Comparison of ENCODE assay signal across 9 cellular contexts in genomic region chr4:26884486-26884988, GRCh38. TPM values are rescaled to one million over a fixed set of nuclear protein-coding genes. Genes with fewer than 3 reads are reported as not detected.
DNase-seq lines count a peak whose midpoint lies in the region; ATAC-seq and TF ChIP-seq lines count a peak whose summit lies in the region.
"Had no signal": no experiment of that assay in that cellular context is flagged by ENCODE, and none has a peak within 500 bp of the region (broad histone marks: within the 10 kb centered on the region; RNA-seq: fewer than 3 reads in every experiment).

No MANE protein-coding gene starts in this region.

- peak; percentile 73 for ATAC-seq in HG02763 (IDR thresholded peaks at IDR 0.05; ENCODE audit: unreplicated experiment)
- peak; percentile 74 to 75 for ATAC-seq in stimulated activated naive B cell treated with anti-CD40 and anti-IgM and Interleukin-4, amounts not matched to agents 10 μg/mL and 1 μg/mL and 100 μg/mL, for 72 hours (replicated peaks)

- H3K27ac ChIP-seq in Peyer's patch (peak overlapping the region; percentile 44 to 77 (median 60)), vagina (no peak overlapping the region)
- H3K27ac ChIP-seq: dorsolateral prefrontal cortex had no signal

- H3K27me3 ChIP-seq in Peyer's patch (no peaks in the 10 kb centered on the region), vagina (no peaks in the 10 kb centered on the region)
- H3K27me3 ChIP-seq: dorsolateral prefrontal cortex had no signal

- H3K9me3 Mint-ChIP-seq in activated CD4-positive, alpha-beta T cell treated with anti-CD3 and anti-CD28 coated beads, Interleukin-2, amount 10 ng/mL, durations not matched to agents 24 days and 14 days: peaks cover 3% of the 10 kb centered on the region
- no peaks in the 10 kb centered on the region for H3K9me3 Mint-ChIP-seq in stimulated activated naive B cell treated with anti-CD40 and anti-IgM and Interleukin-4, amounts not matched to agents 10 μg/mL and 1 μg/mL and 100 μg/mL, for 72 hours

- H3K36me3 Mint-ChIP-seq in activated CD4-positive, alpha-beta T cell treated with anti-CD3 and anti-CD28 coated beads, Interleukin-2, amount 10 ng/mL, durations not matched to agents 24 days and 14 days (ENCODE audit: low read depth): peaks cover 15% of the 10 kb centered on the region
- H3K36me3 Mint-ChIP-seq in stimulated activated naive B cell treated with anti-CD40 and anti-IgM and Interleukin-4, amounts not matched to agents 10 μg/mL and 1 μg/mL and 100 μg/mL, for 72 hours: no peaks in the 10 kb centered on the region

- no peaks in the 10 kb centered on the region for H3K9me3 ChIP-seq in Peyer's patch
- H3K9me3 ChIP-seq in vagina: no peaks in the 10 kb centered on the region

- TF ChIP-seq CTCF in Peyer's patch (IDR thresholded peaks at IDR 0.05) (no peak), vagina (IDR thresholded peaks at IDR 0.05) (no peak)

- H3K4me1 ChIP-seq in Peyer's patch (peaks cover 0 to 11% (median 3%) of the 10 kb centered on the region in 4 donors), vagina (peaks cover 24% of the 10 kb centered on the region)

- TF ChIP-seq POLR2A in Peyer's patch (IDR thresholded peaks at IDR 0.05): no peak
- TF ChIP-seq POLR2A in vagina (IDR thresholded peaks at IDR 0.05): no peak

- no peaks in the 10 kb centered on the region for H3K27me3 Mint-ChIP-seq in activated CD4-positive, alpha-beta T cell treated with anti-CD3 and anti-CD28 coated beads, Interleukin-2, amount 10 ng/mL, durations not matched to agents 24 days and 14 days
- no peaks in the 10 kb centered on the region for H3K27me3 Mint-ChIP-seq in stimulated activated naive B cell treated with anti-CD40 and anti-IgM and Interleukin-4, amounts not matched to agents 10 μg/mL and 1 μg/mL and 100 μg/mL, for 72 hours

- H3K27ac Mint-ChIP-seq in activated CD4-positive, alpha-beta T cell treated with anti-CD3 and anti-CD28 coated beads, Interleukin-2, amount 10 ng/mL, durations not matched to agents 24 days and 14 days: peak overlapping the region; percentile 87
- peak overlapping the region; percentile 95 for H3K27ac Mint-ChIP-seq in stimulated activated naive B cell treated with anti-CD40 and anti-IgM and Interleukin-4, amounts not matched to agents 10 μg/mL and 1 μg/mL and 100 μg/mL, for 72 hours

- H3K4me3 ChIP-seq in Peyer's patch: no peak overlapping the region
- no peak overlapping the region for H3K4me3 ChIP-seq in vagina
- H3K4me3 ChIP-seq: dorsolateral prefrontal cortex had no signal

- peak overlapping the region; percentile 81 for H3K4me3 Mint-ChIP-seq in activated CD4-positive, alpha-beta T cell treated with anti-CD3 and anti-CD28 coated beads, Interleukin-2, amount 10 ng/mL, durations not matched to agents 24 days and 14 days
- H3K4me3 Mint-ChIP-seq in stimulated activated naive B cell treated with anti-CD40 and anti-IgM and Interleukin-4, amounts not matched to agents 10 μg/mL and 1 μg/mL and 100 μg/mL, for 72 hours: peak overlapping the region; percentile 61 to 67

- intact Hi-C loops in activated CD4-positive, alpha-beta T cell treated with anti-CD3 and anti-CD28 coated beads, Interleukin-2, amount 10 ng/mL, durations not matched to agents 24 days and 14 days (cut with micrococcal nuclease): loop anchor here (1.0 to 10.0 kb wide), 6 partner anchors 24 to 810 kb away; partner anchors contain the start of gene STIM2
- intact Hi-C loops in vagina (cut with DNase I): no loop called here

- peaks cover 54% of the 10 kb centered on the region for H3K4me1 Mint-ChIP-seq in activated CD4-positive, alpha-beta T cell treated with anti-CD3 and anti-CD28 coated beads, Interleukin-2, amount 10 ng/mL, durations not matched to agents 24 days and 14 days
- peaks cover 40 to 85% of the 10 kb centered on the region in 2 donors for H3K4me1 Mint-ChIP-seq in stimulated activated naive B cell treated with anti-CD40 and anti-IgM and Interleukin-4, amounts not matched to agents 10 μg/mL and 1 μg/mL and 100 μg/mL, for 72 hours

- DNase-seq in activated CD4-positive, alpha-beta T cell treated with anti-CD3 and anti-CD28 coated beads, Interleukin-2, amount 10 ng/mL, durations not matched to agents 24 days and 14 days: peak; percentile 76
- no peak for DNase-seq in activated CD4-positive, alpha-beta T cell treated with anti-CD3 and anti-CD28 coated beads, Interleukin-2, amount 50 U/mL, for 48 hours
- DNase-seq in Peyer's patch (no peak), NCI-H2227 (lab: John Stamatoyannopoulos, UW; ENCODE audit: unreplicated experiment) (no peak), vagina (ENCODE audit: extremely low spot score in 2 of 2) (no peak)
- no peak for DNase-seq in stimulated activated naive B cell treated with anti-CD40 and anti-IgM and Interleukin-4, amounts not matched to agents 10 μg/mL and 1 μg/mL and 100 μg/mL, for 72 hours
- no peak for DNase-seq in effector CD8-positive, alpha-beta T cell (lab: John Stamatoyannopoulos, UW)
- DNase-seq: dorsolateral prefrontal cortex had no signal

- H3K36me3 ChIP-seq in Peyer's patch (no peaks in the 10 kb centered on the region), vagina (no peaks in the 10 kb centered on the region)

RNA-seq across cellular contexts. Expression of gene STIM2, which starts 23.9 kb away (rescaled TPM):
- total RNA-seq in activated CD4-positive, alpha-beta T cell treated with anti-CD3 and anti-CD28 coated beads, Interleukin-2, amount 10 ng/mL, durations not matched to agents 24 days and 14 days: 43.2 and 46.0 TPM in 2 replicates
- total RNA-seq in Peyer's patch (10 to 100 TPM; 35.7 to 82.5 (median 39.2) TPM), vagina (39.5 TPM)
